Comparison of ENCODE assay signal across 23 cellular contexts in the genomic region with DNA sequence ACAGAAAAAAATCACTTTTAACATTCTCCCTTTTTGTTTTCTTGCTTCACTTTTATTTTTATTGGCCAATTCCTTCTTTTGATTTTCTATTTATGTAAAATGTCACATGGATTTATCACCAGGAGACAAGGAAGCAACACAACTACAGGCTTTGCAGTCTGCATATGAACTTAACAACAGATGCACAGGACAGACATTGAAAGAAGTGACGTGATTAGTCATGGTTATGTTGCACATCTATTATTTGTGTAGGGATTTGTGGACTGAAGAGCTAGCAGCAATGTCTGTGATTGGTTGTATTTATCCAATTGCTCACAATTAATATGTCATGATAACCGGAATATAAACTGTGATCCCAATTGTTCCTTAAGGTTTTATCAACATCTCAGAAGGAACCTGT.
"Had no signal": no experiment of that assay in that cellular context is flagged by ENCODE, and none has a peak within 500 bp of the region (broad histone marks: within the 10 kb centered on the region; RNA-seq: fewer than 3 reads in every experiment).

No MANE protein-coding gene starts in this region.

- H3K27ac Mint-ChIP-seq: activated B cell treated with CpG ODN at 0.5 μM for 24 hours; activated CD4-positive, alpha-beta T cell treated with anti-CD3 and anti-CD28 coated beads for 36 hours; activated T-helper 2 cell treated with anti-CD3 and anti-CD28 coated beads, Interferon-gamma antibody, Interleukin-2, Interleukin-4, amounts not matched to agents 10 μg/mL and 5 μg/mL and 100 μg/mL, durations not matched to agents 14 hours and 24 hours and 36 hours; nephron; T-helper 1 cell treated with Interleukin-12 subunit alpha and Interleukin-12 subunit beta and Interleukin-4 antibody, amounts not matched to agents 30 μg/mL and 1 μg/mL, for 36 hours had no signal

- H3K79me2 ChIP-seq: hepatocyte had no signal

- H3K9me3 Mint-ChIP-seq: activated B cell treated with CpG ODN at 0.5 μM for 24 hours; activated T-cell treated with anti-CD3 and anti-CD28 coated beads, Interleukin-2, amount 50 U/mL, for 4 hours; activated T-helper 2 cell treated with anti-CD3 and anti-CD28 coated beads, Interferon-gamma antibody, Interleukin-2, Interleukin-4, amounts not matched to agents 10 μg/mL and 5 μg/mL and 100 μg/mL, durations not matched to agents 14 hours and 24 hours and 36 hours; nephron; T-helper 1 cell treated with Interleukin-12 subunit alpha and Interleukin-12 subunit beta and Interleukin-4 antibody, amounts not matched to agents 30 μg/mL and 1 μg/mL, for 36 hours had no signal

- H2AFZ ChIP-seq: hepatocyte had no signal

- H3K9me3 ChIP-seq: left lung, neutrophil, ovary, psoas muscle, right atrium auricular region, spleen, thoracic aorta, upper lobe of left lung had no signal

- H3K4me3 Mint-ChIP-seq: activated B cell treated with CpG ODN at 0.5 μM for 24 hours; activated CD4-positive, alpha-beta T cell treated with anti-CD3 and anti-CD28 coated beads for 36 hours; activated T-cell treated with anti-CD3 and anti-CD28 coated beads, Interleukin-2, amount 50 U/mL, for 4 hours; nephron; T-helper 1 cell treated with Interleukin-12 subunit alpha and Interleukin-12 subunit beta and Interleukin-4 antibody, amounts not matched to agents 30 μg/mL and 1 μg/mL, for 36 hours had no signal

- H3K27me3 Mint-ChIP-seq: activated CD4-positive, alpha-beta T cell treated with anti-CD3 and anti-CD28 coated beads for 36 hours had no signal

- H3K4me1 ChIP-seq: left lung, psoas muscle, right atrium auricular region, upper lobe of left lung had no signal

- H3K4me2 ChIP-seq: hepatocyte had no signal

- H3K27ac ChIP-seq: cardiac muscle cell, hepatocyte, left lung, neutrophil, ovary, psoas muscle, right atrium auricular region, spleen, thoracic aorta, upper lobe of left lung had no signal

- DNase-seq: activated B cell treated with CpG ODN at 0.5 μM for 24 hours; activated CD4-positive, alpha-beta T cell treated with anti-CD3 and anti-CD28 coated beads for 36 hours; activated CD4-positive, alpha-beta T cell treated with anti-CD3 and anti-CD28 coated beads, Interleukin-2, amount 50 U/mL, for 4 hours; activated CD8-positive, alpha-beta memory T cell treated with anti-CD3 and anti-CD28 coated beads, Interleukin-2, amount 50 U/mL, for 48 hours; activated naive CD4-positive, alpha-beta T cell treated with Interleukin-2 at 50 U/mL for 16 hours; activated T-cell treated with anti-CD3 and anti-CD28 coated beads, Interleukin-2, amount 50 U/mL, for 4 hours; foreskin melanocyte; kidney glomerular epithelial cell; left lung; ovary; psoas muscle; spleen; stimulated activated CD4-positive, alpha-beta T cell treated with anti-CD3 and anti-CD28 coated beads, Interleukin-4, amount 100 ng/mL, for 1 hour; stimulated activated naive CD4-positive, alpha-beta T cell treated with Interleukin-2 at 50 U/mL for 16 hours; upper lobe of left lung had no signal

- H3K4me3 ChIP-seq: cardiac muscle cell, hepatocyte, left lung, ovary, psoas muscle, right atrium auricular region, spleen, thoracic aorta, upper lobe of left lung had no signal

- H3K36me3 ChIP-seq: cardiac muscle cell, left lung, neutrophil, ovary, right atrium auricular region, spleen, thoracic aorta, upper lobe of left lung had no signal

- ATAC-seq: activated CD4-positive, alpha-beta T cell treated with anti-CD3 and anti-CD28 coated beads for 36 hours; activated T-cell treated with anti-CD3 and anti-CD28 coated beads, Interleukin-2, amount 50 U/mL, for 4 hours; left lung; psoas muscle had no signal

- H3K27me3 ChIP-seq: cardiac muscle cell, hepatocyte, left lung, neutrophil, ovary, right atrium auricular region, spleen, upper lobe of left lung had no signal
